Comparison of ENCODE assay signal across 11 cellular contexts in the genomic region with DNA sequence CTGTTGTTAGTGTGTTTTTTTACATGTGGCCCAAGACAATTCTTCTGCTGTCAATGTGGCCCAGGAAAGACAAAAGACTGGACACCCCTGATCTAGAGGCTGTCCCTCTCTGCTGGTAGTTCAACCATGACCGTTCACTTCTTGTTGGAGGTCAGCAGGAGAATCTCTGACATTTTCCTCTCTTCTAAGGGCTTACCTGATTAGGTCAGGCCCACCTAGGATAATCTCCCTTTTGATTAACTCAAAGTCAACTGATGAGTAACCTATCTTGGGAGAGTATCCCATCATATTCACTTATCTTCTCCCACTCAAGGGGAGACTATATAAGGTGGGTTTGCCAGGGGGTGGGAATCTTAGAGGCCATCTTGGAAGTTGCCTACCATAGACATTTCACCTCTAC.
"Had no signal": no experiment of that assay in that cellular context is flagged by ENCODE, and none has a peak within 500 bp of the region (broad histone marks: within the 10 kb centered on the region; RNA-seq: fewer than 3 reads in every experiment).

No MANE protein-coding gene starts in this region.

- ATAC-seq: GM23338, HCT116 had no signal

- DNase-seq: GM23248, GOT3, H7, H9, HCEC 1CT, HFFc6 had no signal

- H3K4me2 ChIP-seq: GM23338 had no signal

- H3K36me3 ChIP-seq: HAP-1 had no signal

- H3K4me1 ChIP-seq: HAP-1 had no signal

- H3K9ac ChIP-seq: GM23248 had no signal

- H3K4me3 ChIP-seq: GM23248, GM23338, HAP-1 had no signal

- H3K9me3 ChIP-seq: HAP-1 had no signal

- H2AFZ ChIP-seq: GM23248, GM23338 had no signal

- H3K27ac ChIP-seq: GM23248 had no signal

- FAIRE-seq: H1, H54 had no signal
